Comparison of ENCODE assay signal across 1 cellular context in genomic region chr16:85724126-85724879, GRCh38.
TF ChIP-seq lines count a peak whose summit lies in the region.

No MANE protein-coding gene starts in this region.

TF ChIP-seq in H1, 55 proteins besides CTCF, POLR2A, EP300 and RAD21 (continued from another document):
- TF ChIP-seq RNF2 (IDR thresholded peaks at IDR 0.05; ENCODE audit: borderline replicate concordance, low read depth, low read length, missing control alignments, poor library complexity, severe bottlenecking) = no peak
